Comparison of ENCODE assay signal across 16 cellular contexts in genomic region chr1:9271268-9271667, GRCh38.
"Had no signal": no experiment of that assay in that cellular context is flagged by ENCODE, and none has a peak within 500 bp of the region (broad histone marks: within the 10 kb centered on the region; RNA-seq: fewer than 3 reads in every experiment).

No MANE protein-coding gene starts in this region.

- H3K36me3 Mint-ChIP-seq: activated CD4-positive, alpha-beta memory T cell treated with anti-CD3 and anti-CD28 coated beads for 36 hours; activated CD8-positive, alpha-beta memory T cell treated with anti-CD3 and anti-CD28 coated beads, Interleukin-2, amount 10 ng/mL, durations not matched to agents 7 days and 5 days had no signal

- H3K36me3 ChIP-seq: colonic mucosa, vagina had no signal

- H3K27ac Mint-ChIP-seq: activated CD4-positive, alpha-beta memory T cell treated with anti-CD3 and anti-CD28 coated beads for 36 hours; activated CD8-positive, alpha-beta memory T cell treated with anti-CD3 and anti-CD28 coated beads, Interleukin-2, amount 10 ng/mL, durations not matched to agents 7 days and 5 days; activated naive CD4-positive, alpha-beta T cell treated with anti-CD3 and anti-CD28 coated beads, Interleukin-2, amount 50 U/mL, for 24 hours; activated T-cell treated with anti-CD3 and anti-CD28 coated beads, Interleukin-2, amount 50 U/mL, for 24 hours; memory B cell had no signal

- H3K9me3 Mint-ChIP-seq: activated CD4-positive, alpha-beta memory T cell treated with anti-CD3 and anti-CD28 coated beads for 36 hours; activated naive CD4-positive, alpha-beta T cell treated with anti-CD3 and anti-CD28 coated beads, Interleukin-2, amount 50 U/mL, for 24 hours; activated T-cell treated with anti-CD3 and anti-CD28 coated beads, Interleukin-2, amount 50 U/mL, for 24 hours; memory B cell had no signal

- ATAC-seq: activated CD8-positive, alpha-beta memory T cell treated with anti-CD3 and anti-CD28 coated beads, Interleukin-2, amount 10 ng/mL, durations not matched to agents 7 days and 5 days had no signal

- H3K27me3 Mint-ChIP-seq: activated naive CD4-positive, alpha-beta T cell treated with anti-CD3 and anti-CD28 coated beads, Interleukin-2, amount 50 U/mL, for 24 hours; activated T-cell treated with anti-CD3 and anti-CD28 coated beads, Interleukin-2, amount 50 U/mL, for 24 hours; memory B cell had no signal

- DNase-seq: activated CD4-positive, alpha-beta memory T cell treated with anti-CD3 and anti-CD28 coated beads for 36 hours; activated CD8-positive, alpha-beta memory T cell treated with anti-CD3 and anti-CD28 coated beads, Interleukin-2, amount 10 ng/mL, durations not matched to agents 7 days and 5 days; activated effector memory CD4-positive, alpha-beta T cell treated with Interleukin-2 at 50 U/mL for 16 hours; activated T-cell treated with anti-CD3 and anti-CD28 coated beads, Interleukin-2, amount 50 U/mL, for 24 hours; caudate nucleus; colonic mucosa; esophagus squamous epithelium; hypothalamus; kidney; sigmoid colon; stimulated activated CD4-positive, alpha-beta T cell treated with anti-CD3 and anti-CD28 coated beads, Interleukin-12 subunit alpha, Interleukin-12 subunit beta, amount 100 ng/mL, for 4 hours; stimulated activated CD4-positive, alpha-beta T cell treated with anti-CD3 and anti-CD28 coated beads, Interleukin-2, amount 100 ng/mL, for 24 hours had no signal

- H3K4me3 ChIP-seq: adrenal gland, colonic mucosa, esophagus squamous epithelium, sigmoid colon, vagina had no signal

- H3K27me3 ChIP-seq: adrenal gland, colonic mucosa, esophagus squamous epithelium, sigmoid colon, vagina had no signal

- H3K27ac ChIP-seq: adrenal gland, colonic mucosa, esophagus squamous epithelium, sigmoid colon, vagina had no signal

- H3K9me3 ChIP-seq: adrenal gland, colonic mucosa, esophagus squamous epithelium, sigmoid colon, vagina had no signal

- H3K4me3 Mint-ChIP-seq: activated CD4-positive, alpha-beta memory T cell treated with anti-CD3 and anti-CD28 coated beads for 36 hours; activated CD8-positive, alpha-beta memory T cell treated with anti-CD3 and anti-CD28 coated beads, Interleukin-2, amount 10 ng/mL, durations not matched to agents 7 days and 5 days; activated naive CD4-positive, alpha-beta T cell treated with anti-CD3 and anti-CD28 coated beads, Interleukin-2, amount 50 U/mL, for 24 hours; activated T-cell treated with anti-CD3 and anti-CD28 coated beads, Interleukin-2, amount 50 U/mL, for 24 hours; memory B cell had no signal
